ENCODE assay signal across 19 cellular contexts in the genomic region with DNA sequence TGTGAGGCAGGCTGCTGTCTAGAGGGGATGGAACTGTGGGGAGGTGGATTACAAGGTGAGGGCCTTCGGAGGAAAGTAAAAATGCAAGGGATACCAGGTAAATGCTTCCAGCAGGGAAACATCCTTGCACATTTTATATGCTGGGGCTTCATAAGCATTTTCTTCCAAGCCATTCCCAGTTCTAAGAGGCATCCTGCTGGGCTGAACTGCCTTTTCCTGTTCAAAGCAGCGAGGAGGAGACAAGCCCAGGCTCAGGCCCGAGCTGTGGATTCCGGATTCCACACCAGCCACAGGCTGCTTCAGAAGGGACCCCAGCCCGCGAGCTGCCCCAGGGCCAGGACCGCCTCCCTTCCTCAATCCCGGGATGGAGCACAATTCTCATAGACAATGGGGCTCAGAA.
DNase-seq lines count a peak whose midpoint lies in the region; ATAC-seq, FAIRE-seq and TF ChIP-seq lines count a peak whose summit lies in the region.
"Had no signal": no experiment of that assay in that cellular context is flagged by ENCODE, and none has a peak within 500 bp of the region (broad histone marks: within the 10 kb centered on the region; RNA-seq: fewer than 3 reads in every experiment).

No MANE protein-coding gene starts in this region.

- H2BK20ac ChIP-seq in H1 (ENCODE audit: low read length) = peak overlapping the region; percentile 9; the same call in 1 of the 2 replicates

- H3K56ac ChIP-seq in H1 (replicated peaks; ENCODE audit: insufficient read length, low read depth, low read length) = no peak overlapping the region

- H2AK5ac ChIP-seq in H1 (ENCODE audit: low read depth, low read length) = no peak overlapping the region

- H3K9ac ChIP-seq in HUES48 (ENCODE audit: low read depth, low read length) = no peak overlapping the region
- no peak overlapping the region for H3K9ac ChIP-seq in H1 (replicated peaks in 1 of 4; ENCODE audit: extremely low read depth in 1 of 4, low read depth in 3 of 4, low read length in 3 of 4)
- H3K9ac ChIP-seq: SK-N-SH had no signal

- TF ChIP-seq RAD21 in H1 (IDR thresholded peaks at IDR 0.05 in 1 of 2, conservative IDR thresholded peaks at IDR 0.05 in 1 of 2; ENCODE audit: low read depth in 2 of 2, low read length in 2 of 2) = no peak

- H3K79me1 ChIP-seq in H1 (ENCODE audit: low read depth, low read length) = no peaks in the 10 kb centered on the region

- H3K79me2 ChIP-seq in H1 (ENCODE audit: control insufficient read depth in 1 of 2, insufficient read depth in 2 of 2, low read length in 2 of 2) = no peaks in the 10 kb centered on the region

- H3K4me1 Mint-ChIP-seq in memory B cell = no peaks in the 10 kb centered on the region

- H4K5ac ChIP-seq in H1 (ENCODE audit: insufficient read length, low read depth, low read length) = no peak overlapping the region

- intact Hi-C loops in sigmoid colon (cut with DNase I) = no loop called here

- no peak overlapping the region; a peak in 1 of 4 replicates for H3K4me2 ChIP-seq in H1 (ENCODE audit: insufficient read depth in 1 of 2, low read depth in 2 of 2, low read length in 2 of 2)
- H3K4me2 ChIP-seq: SK-N-SH had no signal

- H3K27me3 Mint-ChIP-seq in memory B cell = no peaks in the 10 kb centered on the region

- H3K27me3 ChIP-seq in HUES48 (ENCODE audit: control insufficient read depth, insufficient read depth, low read length) = no peaks in the 10 kb centered on the region
- no peaks in the 10 kb centered on the region for H3K27me3 ChIP-seq in H1 (replicated peaks in 1 of 4; ENCODE audit: control insufficient read depth in 3 of 4, extremely low read depth in 1 of 4, insufficient read depth in 3 of 4, low read length in 3 of 4)
- H3K27me3 ChIP-seq in sigmoid colon = no peaks in the 10 kb centered on the region
- H3K27me3 ChIP-seq: body of pancreas, pancreas had no signal

- POLR2A ChIA-PET in H1 (lab: Charles Lee; ENCODE audit: partially characterized antibody) = interaction anchor here (0.6 to 1.2 kb wide), 3 partner anchors 17 to 76 kb away, joined by 3 to 4 read pairs (median 3); no protein-coding TSS in a partner anchor

- no peak overlapping the region for H2AFZ ChIP-seq in H1 (ENCODE audit: low read length)

- TF ChIP-seq CTCF in H1 (IDR thresholded peaks at IDR 0.05; ENCODE audit: control extremely low read depth in 1 of 3, insufficient read depth in 1 of 3, low read depth in 1 of 3, low read length in 3 of 3) (no peak), sigmoid colon (IDR thresholded peaks at IDR 0.05) (no peak)

- peak overlapping the region; percentile 53 for H3K27ac Mint-ChIP-seq in memory B cell
- H3K27ac Mint-ChIP-seq: effector memory CD8-positive, alpha-beta T cell had no signal

- no peak overlapping the region for H2BK15ac ChIP-seq in H1 (ENCODE audit: low read length)

- peaks cover 36% of the 10 kb centered on the region for H3K4me1 ChIP-seq in HUES48 (ENCODE audit: control insufficient read depth, insufficient read depth, low read length)
- H3K4me1 ChIP-seq in H1 (replicated peaks in 1 of 4; ENCODE audit: control insufficient read depth in 3 of 4, insufficient read depth in 4 of 4, low read length in 3 of 4) = peaks cover 18 to 38% (median 26%) of the 10 kb centered on the region in 4 experiments
- H3K4me1 ChIP-seq in sigmoid colon = peaks cover 0 to 97% (median 83%) of the 10 kb centered on the region in 4 donors

- no peak overlapping the region for H3K14ac ChIP-seq in H1 (ENCODE audit: insufficient read length)

- no peak for TF ChIP-seq EP300 in H1 (IDR thresholded peaks at IDR 0.05; ENCODE audit: borderline replicate concordance in 1 of 2, low read depth in 2 of 2, low read length in 2 of 2)
- no peak for TF ChIP-seq EP300 in sigmoid colon (IDR thresholded peaks at IDR 0.05)

- CTCF ChIA-PET in H1 (lab: Charles Lee; ENCODE audit: partially characterized antibody) = interaction anchor here (1.0 to 2.7 kb wide), 5 partner anchors 11 to 86 kb away, joined by 3 to 15 read pairs (median 4); no protein-coding TSS in a partner anchor

- H2BK5ac ChIP-seq in H1 (ENCODE audit: low read depth, low read length) = no peak overlapping the region

- H3K27ac ChIP-seq in HUES48 (ENCODE audit: low read depth, low read length) (peak overlapping the region; percentile 28), H1 (ENCODE audit: low read depth, low read length) (no peak overlapping the region), sigmoid colon (peak overlapping the region in 3 of 4 donors; percentile 37 to 48 (median 41))
- H3K27ac ChIP-seq: body of pancreas, pancreas, WERI-Rb-1 had no signal

- no peak overlapping the region for H3K4me3 Mint-ChIP-seq in memory B cell
- H3K4me3 Mint-ChIP-seq: effector memory CD8-positive, alpha-beta T cell had no signal

- H3K4me3 ChIP-seq in HUES48 (ENCODE audit: low read depth, low read length) (no peak overlapping the region), H1 (ENCODE audit: extremely low read depth in 1 of 4, insufficient read depth in 2 of 4, low read depth in 3 of 4, low read length in 4 of 4) (no peak overlapping the region), sigmoid colon (no peak overlapping the region)
- H3K4me3 ChIP-seq: body of pancreas, pancreas had no signal

- no peak overlapping the region for H2BK120ac ChIP-seq in H1 (replicated peaks; ENCODE audit: low read depth, low read length)

- H3K9me3 ChIP-seq in HUES48 (ENCODE audit: control insufficient read depth, insufficient read depth, low read length) (no peaks in the 10 kb centered on the region), H1 (ENCODE audit: insufficient read depth in 2 of 2, low read depth in 1 of 2, low read length in 1 of 2) (no peaks in the 10 kb centered on the region), sigmoid colon (no peaks in the 10 kb centered on the region)
- H3K9me3 ChIP-seq: body of pancreas, pancreas, SK-N-SH had no signal

- no peak overlapping the region for H3K18ac ChIP-seq in H1 (ENCODE audit: extremely low read depth, low read length)

- no peak overlapping the region for H3K4ac ChIP-seq in H1 (replicated peaks; ENCODE audit: insufficient read length, low read depth, low read length)

- H2BK12ac ChIP-seq in H1 (ENCODE audit: low read depth, low read length) = no peak overlapping the region; the same call in 1 of the 2 replicates

- H3K36me3 ChIP-seq in HUES48 (ENCODE audit: control insufficient read depth, insufficient read depth, low read length) (no peaks in the 10 kb centered on the region), H1 (ENCODE audit: control insufficient read depth in 2 of 4, insufficient read depth in 4 of 4, low read length in 3 of 4) (no peaks in the 10 kb centered on the region), sigmoid colon (no peaks in the 10 kb centered on the region)
- H3K36me3 ChIP-seq: WERI-Rb-1 had no signal

- H4K20me1 ChIP-seq in H1 (replicated peaks in 1 of 2; ENCODE audit: control insufficient read depth in 1 of 2, insufficient read depth in 2 of 2, low read length in 2 of 2) = no peaks in the 10 kb centered on the region

- no peak overlapping the region for H3K23ac ChIP-seq in H1 (ENCODE audit: insufficient read length)

- no peak overlapping the region for H4K91ac ChIP-seq in H1 (replicated peaks; ENCODE audit: insufficient read length, low read length)

- TF ChIP-seq POLR2A in H1 (IDR thresholded peaks at IDR 0.05; ENCODE audit: control extremely low read depth in 1 of 2, low read depth in 2 of 2, low read length in 2 of 2) (no peak), sigmoid colon (IDR thresholded peaks at IDR 0.05) (no peak)

- peaks cover 23% of the 10 kb centered on the region for H3K36me3 Mint-ChIP-seq in memory B cell

- WGBS in H1 (ENCODE audit: extremely low coverage in 1 of 2, insufficient coverage in 1 of 2, insufficient read length in 1 of 2, insufficient replicate concordance in 2 of 2, low coverage in 1 of 2, low lambda C conversion rate in 2 of 2, missing lambda C conversion rate in 1 of 2), 2 experiments = 41% methylated on average over 8 of the region's 8 CpGs; no CpG with 5 or more reads in 1 of the 2 experiments
- 78 to 80% methylated on average over 8 of the region's 8 CpGs for WGBS in sigmoid colon, 2 donors

- H4K8ac ChIP-seq in H1 (ENCODE audit: extremely low read depth, insufficient read depth, low read length) = no peak overlapping the region

- ATAC-seq in memory B cell (ENCODE audit: low read depth) (no peak), HG02798 (IDR thresholded peaks at IDR 0.05; ENCODE audit: poor library complexity, unreplicated experiment) (no peak)
- ATAC-seq: body of pancreas; effector memory CD8-positive, alpha-beta T cell; pancreas had no signal

- H3K9me3 Mint-ChIP-seq in memory B cell = no peaks in the 10 kb centered on the region

- FAIRE-seq in H1 (lab: Jason Lieb, UNC) = no peak
- FAIRE-seq: pancreas had no signal

- no peaks in the 10 kb centered on the region for H3K23me2 ChIP-seq in H1 (ENCODE audit: low read depth, low read length)

- DNase-seq in H1 (ENCODE audit: low read depth in 1 of 2, low spot score in 2 of 2) (peak in 1 of 2 experiments; percentile 49), memory B cell (ENCODE audit: low spot score in 2 of 2) (no peak), sigmoid colon (no peak), HUDEP-2 (lab: John Stamatoyannopoulos, UW; ENCODE audit: unreplicated experiment in 76 of 76) (no peak), HK-2 (ENCODE audit: unreplicated experiment) (no peak)
- DNase-seq: activated CD4-positive, alpha-beta T cell treated with anti-CD3 and anti-CD28 coated beads, Interleukin-2, amount 50 U/mL, for 1 hour; activated CD8-positive, alpha-beta memory T cell treated with anti-CD3 and anti-CD28 coated beads, Interleukin-2, amount 50 U/mL, for 4 hours; C1 segment of cervical spinal cord; effector memory CD8-positive, alpha-beta T cell; MM.1S; NCI-H1436 treated with DMSO at 0.1 percent for 48 hours; NCI-H2171; pancreas; stimulated activated CD8-positive, alpha-beta memory T cell treated with anti-CD3 and anti-CD28 coated beads, Interleukin-4, amount 100 ng/mL, for 48 hours; WERI-Rb-1 had no signal

TF ChIP-seq in H1, 55 proteins besides CTCF, POLR2A, EP300 and RAD21 (continues in another document):
- TF ChIP-seq, protein P1, sequence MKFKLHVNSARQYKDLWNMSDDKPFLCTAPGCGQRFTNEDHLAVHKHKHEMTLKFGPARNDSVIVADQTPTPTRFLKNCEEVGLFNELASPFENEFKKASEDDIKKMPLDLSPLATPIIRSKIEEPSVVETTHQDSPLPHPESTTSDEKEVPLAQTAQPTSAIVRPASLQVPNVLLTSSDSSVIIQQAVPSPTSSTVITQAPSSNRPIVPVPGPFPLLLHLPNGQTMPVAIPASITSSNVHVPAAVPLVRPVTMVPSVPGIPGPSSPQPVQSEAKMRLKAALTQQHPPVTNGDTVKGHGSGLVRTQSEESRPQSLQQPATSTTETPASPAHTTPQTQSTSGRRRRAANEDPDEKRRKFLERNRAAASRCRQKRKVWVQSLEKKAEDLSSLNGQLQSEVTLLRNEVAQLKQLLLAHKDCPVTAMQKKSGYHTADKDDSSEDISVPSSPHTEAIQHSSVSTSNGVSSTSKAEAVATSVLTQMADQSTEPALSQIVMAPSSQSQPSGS (IDR thresholded peaks at IDR 0.05; ENCODE audit: low read length) = no peak
- TF ChIP-seq SIRT6 (IDR thresholded peaks at IDR 0.05; ENCODE audit: low read length) (no peak), GTF2F1 (IDR thresholded peaks at IDR 0.05; ENCODE audit: borderline replicate concordance, low read depth, low read length) (no peak), EGR1 (IDR thresholded peaks at IDR 0.05; ENCODE audit: borderline replicate concordance, low read depth, low read length) (no peak), CREB1 (IDR thresholded peaks at IDR 0.05) (no peak), EZH2 (IDR thresholded peaks at IDR 0.05; ENCODE audit: low read depth, low read length, severe bottlenecking) (no peak)
